Comparison of ENCODE assay signal across 8 cellular contexts in genomic region chr12:65741662-65742480, GRCh38.
DNase-seq lines count a peak whose midpoint lies in the region; ATAC-seq and TF ChIP-seq lines count a peak whose summit lies in the region.

No MANE protein-coding gene starts in this region.

- H3K36me3 ChIP-seq in HUES6 (ENCODE audit: control insufficient read depth, insufficient read depth, low read length): no peaks in the 10 kb centered on the region
- no peaks in the 10 kb centered on the region for H3K36me3 ChIP-seq in heart left ventricle
- no peaks in the 10 kb centered on the region for H3K36me3 ChIP-seq in ovary

- no peaks in the 10 kb centered on the region for H3K36me3 Mint-ChIP-seq in activated naive CD4-positive, alpha-beta T cell treated with anti-CD3 and anti-CD28 coated beads, Interleukin-2, amount 50 U/mL, for 72 hours

- intact Hi-C loops in heart left ventricle (cut with DNase I) (no loop called here), ovary (cut with DNase I) (no loop called here)

- H3K9me3 Mint-ChIP-seq in activated naive CD4-positive, alpha-beta T cell treated with anti-CD3 and anti-CD28 coated beads, Interleukin-2, amount 50 U/mL, for 72 hours: no peaks in the 10 kb centered on the region

- DNase-seq in activated naive CD4-positive, alpha-beta T cell treated with anti-CD3 and anti-CD28 coated beads, Interleukin-2, amount 50 U/mL, for 72 hours (ENCODE audit: low spot score in 2 of 2): peak in 1 of 2 donors; percentile 10
- DNase-seq in heart left ventricle (peak in 4 of 5 donors; percentile 24 to 63 (median 33)), ovary (peak; percentile 24 to 63 (median 50)), NCI-H2171 treated with DMSO at 0.1 percent for 48 hours (lab: John Stamatoyannopoulos, UW) (no peak), activated gamma-delta T cell treated with Interleukin-2 at 50 U/mL for 16 hours (no peak)

- peaks cover 22% of the 10 kb centered on the region for H3K4me1 ChIP-seq in HUES6 (ENCODE audit: control insufficient read depth, insufficient read depth, low read length)
- H3K4me1 ChIP-seq in heart left ventricle: peaks cover 0 to 19% (median 4%) of the 10 kb centered on the region in 12 donors
- H3K4me1 ChIP-seq in ovary (ENCODE audit: insufficient read depth): no peaks in the 10 kb centered on the region

- H3K9me3 ChIP-seq in HUES6 (ENCODE audit: control insufficient read depth, insufficient read depth, low read depth, low read length) (peaks cover 2% of the 10 kb centered on the region; the same call in 1 of the 2 replicates), heart left ventricle (no peaks in the 10 kb centered on the region), ovary (no peaks in the 10 kb centered on the region)

- no peak overlapping the region for H3K27ac Mint-ChIP-seq in activated naive CD4-positive, alpha-beta T cell treated with anti-CD3 and anti-CD28 coated beads, Interleukin-2, amount 50 U/mL, for 72 hours

- H3K27ac ChIP-seq in HUES6 (ENCODE audit: low read depth, low read length) (peak overlapping the region; percentile 79; the same call in 1 of the 2 replicates), heart left ventricle (peak overlapping the region in 1 of 12 donors; percentile 24), ovary (peak overlapping the region in 1 of 2 donors; percentile 69)

- TF ChIP-seq EP300 in ovary (IDR thresholded peaks at IDR 0.05): no peak

- H3K9ac ChIP-seq in HUES6 (ENCODE audit: low read length): peak overlapping the region; percentile 80

- ATAC-seq in GM18502 (IDR thresholded peaks at IDR 0.05; ENCODE audit: poor library complexity, unreplicated experiment) (peak; percentile 41), heart left ventricle (peak in 3 of 4 donors; percentile 62 to 70 (median 66)), GM21717 (IDR thresholded peaks at IDR 0.05; ENCODE audit: unreplicated experiment) (no peak)
- peak; percentile 44 to 55 for ATAC-seq in activated naive CD4-positive, alpha-beta T cell treated with anti-CD3 and anti-CD28 coated beads, Interleukin-2, amount 50 U/mL, for 72 hours

- TF ChIP-seq POLR2A in heart left ventricle (IDR thresholded peaks at IDR 0.05) (no peak), ovary (IDR thresholded peaks at IDR 0.05) (no peak)

- peak in 1 of 12 donors; percentile 2 for TF ChIP-seq CTCF in heart left ventricle (IDR thresholded peaks at IDR 0.05)
- TF ChIP-seq CTCF in ovary (IDR thresholded peaks at IDR 0.05): no peak

- 0 to 1% (median 1%) methylated on average over 63 to 83 of the region's 83 CpGs for WGBS in heart left ventricle, 4 donors
- 1% methylated on average over 71 to 83 of the region's 83 CpGs for WGBS in ovary, 3 donors

- peak overlapping the region; percentile 91 for H3K4me3 ChIP-seq in HUES6 (ENCODE audit: low read depth, low read length)
- H3K4me3 ChIP-seq in heart left ventricle: peak overlapping the region; percentile 33 to 82 (median 66)
- peak overlapping the region; percentile 52 for H3K4me3 ChIP-seq in ovary

- H3K27me3 ChIP-seq in HUES6 (ENCODE audit: control insufficient read depth, insufficient read depth, low read length) (no peaks in the 10 kb centered on the region), heart left ventricle (peaks cover 0 to 27% (median 10%) of the 10 kb centered on the region in 9 donors), ovary (no peaks in the 10 kb centered on the region)

Comparison
In these comparisons a context has a peak if more than half of its experiments do, and no peak if none do; other contexts are left out.
1. DNase-seq: peak in heart left ventricle (4 of 5) and ovary (5 of 5); none in NCI-H2171 treated with DMSO at 0.1 percent for 48 hours (single experiment) and activated gamma-delta T cell treated with Interleukin-2 at 50 U/mL for 16 hours (single experiment).
2. Peak in every context shown above with its lines, with median percentiles within 50 percentile points of each other: H3K4me3 ChIP-seq.